In genomic region chr3:31917303-31917903, GRCh38 we compare ENCODE assay signal across 8 cellular contexts.
DNase-seq lines count a peak whose midpoint lies in the region; ATAC-seq and TF ChIP-seq lines count a peak whose summit lies in the region.
"Had no signal": no experiment of that assay in that cellular context is flagged by ENCODE, and none has a peak within 500 bp of the region (broad histone marks: within the 10 kb centered on the region; RNA-seq: fewer than 3 reads in every experiment).

No MANE protein-coding gene starts in this region.

- peaks cover 14% of the 10 kb centered on the region for H3K36me3 Mint-ChIP-seq in activated T-helper 1 cell treated with anti-CD3 and anti-CD28 coated beads, Interleukin-12 subunit alpha, Interleukin-12 subunit beta, Interleukin-2, Interleukin-4 antibody, amounts not matched to agents 30 ng/mL and 10 ng/mL and 1 ng/mL, durations not matched to agents 14 hours and 24 hours and 36 hours (ENCODE audit: low read depth)

- DNase-seq in activated T-helper 1 cell treated with anti-CD3 and anti-CD28 coated beads, Interleukin-12 subunit alpha, Interleukin-12 subunit beta, Interleukin-2, Interleukin-4 antibody, amounts not matched to agents 30 ng/mL and 10 ng/mL and 1 ng/mL, durations not matched to agents 14 hours and 24 hours and 36 hours (ENCODE audit: low spot score) = no peak
- DNase-seq in NCI-H748 treated with DMSO at 0.1 percent for 48 hours (lab: John Stamatoyannopoulos, UW) = no peak
- DNase-seq in testis = no peak
- no peak for DNase-seq in GM19240 (ENCODE audit: insufficient read length, low spot score)
- DNase-seq: NCI-H1105 had no signal

- H3K27ac Mint-ChIP-seq in activated T-helper 1 cell treated with anti-CD3 and anti-CD28 coated beads, Interleukin-12 subunit alpha, Interleukin-12 subunit beta, Interleukin-2, Interleukin-4 antibody, amounts not matched to agents 30 ng/mL and 10 ng/mL and 1 ng/mL, durations not matched to agents 14 hours and 24 hours and 36 hours = peak overlapping the region; percentile 26

- intact Hi-C loops in activated T-helper 1 cell treated with anti-CD3 and anti-CD28 coated beads, Interleukin-12 subunit alpha, Interleukin-12 subunit beta, Interleukin-2, Interleukin-4 antibody, amounts not matched to agents 30 ng/mL and 10 ng/mL and 1 ng/mL, durations not matched to agents 14 hours and 24 hours and 36 hours (cut with micrococcal nuclease) = loop anchor here (10.0 kb wide), 2 partner anchors 283 to 383 kb away; partner anchors contain the start of gene STT3B
- intact Hi-C loops in testis (cut with DNase I; ENCODE audit: low total_unique reads) = no loop called here

- peaks cover 37% of the 10 kb centered on the region for H3K4me1 Mint-ChIP-seq in activated T-helper 1 cell treated with anti-CD3 and anti-CD28 coated beads, Interleukin-12 subunit alpha, Interleukin-12 subunit beta, Interleukin-2, Interleukin-4 antibody, amounts not matched to agents 30 ng/mL and 10 ng/mL and 1 ng/mL, durations not matched to agents 14 hours and 24 hours and 36 hours (ENCODE audit: low read depth)

- H3K27me3 ChIP-seq in skeletal muscle satellite cell (ENCODE audit: control insufficient read depth, insufficient read depth, low read length) (no peaks in the 10 kb centered on the region), testis (no peaks in the 10 kb centered on the region)

- H3K27ac ChIP-seq in testis = no peak overlapping the region

- TF ChIP-seq CTCF in testis (IDR thresholded peaks at IDR 0.05) = no peak

- peak overlapping the region; percentile 48 for H3K9ac ChIP-seq in skeletal muscle satellite cell (ENCODE audit: low read depth, low read length)

- H3K4me3 Mint-ChIP-seq in activated T-helper 1 cell treated with anti-CD3 and anti-CD28 coated beads, Interleukin-12 subunit alpha, Interleukin-12 subunit beta, Interleukin-2, Interleukin-4 antibody, amounts not matched to agents 30 ng/mL and 10 ng/mL and 1 ng/mL, durations not matched to agents 14 hours and 24 hours and 36 hours = peak overlapping the region; percentile 2

- peak; percentile 85 for ATAC-seq in GM19351 (IDR thresholded peaks at IDR 0.05; ENCODE audit: unreplicated experiment)
- ATAC-seq in HG02938 (IDR thresholded peaks at IDR 0.05; ENCODE audit: unreplicated experiment) = peak; percentile 69

- H3K4me1 ChIP-seq in skeletal muscle satellite cell (ENCODE audit: control insufficient read depth, insufficient read depth, low read length) (peaks cover 14% of the 10 kb centered on the region), testis (peaks cover 7% of the 10 kb centered on the region)

- no peaks in the 10 kb centered on the region for H3K27me3 Mint-ChIP-seq in activated T-helper 1 cell treated with anti-CD3 and anti-CD28 coated beads, Interleukin-12 subunit alpha, Interleukin-12 subunit beta, Interleukin-2, Interleukin-4 antibody, amounts not matched to agents 30 ng/mL and 10 ng/mL and 1 ng/mL, durations not matched to agents 14 hours and 24 hours and 36 hours (ENCODE audit: insufficient read depth)

- H3K36me3 ChIP-seq in skeletal muscle satellite cell (ENCODE audit: insufficient read depth, low read length) (no peaks in the 10 kb centered on the region), testis (ENCODE audit: low read depth, missing control alignments) (no peaks in the 10 kb centered on the region)

- TF ChIP-seq POLR2A in testis (IDR thresholded peaks at IDR 0.05) = no peak

- H3K4me2 ChIP-seq in skeletal muscle satellite cell (ENCODE audit: low read length) = peak overlapping the region; percentile 39

- 35 to 47% methylated on average over 3 of the region's 3 CpGs for WGBS in testis, 2 donors

- no peaks in the 10 kb centered on the region for H3K9me3 ChIP-seq in skeletal muscle satellite cell (replicated peaks; ENCODE audit: low read length)
- no peaks in the 10 kb centered on the region for H3K9me3 ChIP-seq in testis

- peaks cover 32% of the 10 kb centered on the region for H3K9me3 Mint-ChIP-seq in activated T-helper 1 cell treated with anti-CD3 and anti-CD28 coated beads, Interleukin-12 subunit alpha, Interleukin-12 subunit beta, Interleukin-2, Interleukin-4 antibody, amounts not matched to agents 30 ng/mL and 10 ng/mL and 1 ng/mL, durations not matched to agents 14 hours and 24 hours and 36 hours

- H3K4me3 ChIP-seq in skeletal muscle satellite cell (ENCODE audit: low read length) = no peak overlapping the region
- H3K4me3 ChIP-seq in testis = no peak overlapping the region
